Comparison of ENCODE assay signal across 22 cellular contexts in genomic region chr6:136503303-136503702, GRCh38. TPM values are rescaled to one million over a fixed set of nuclear protein-coding genes. Genes with fewer than 3 reads are reported as not detected.
DNase-seq lines count a peak whose midpoint lies in the region; ATAC-seq and TF ChIP-seq lines count a peak whose summit lies in the region.
"Had no signal": no experiment of that assay in that cellular context is flagged by ENCODE, and none has a peak within 500 bp of the region (broad histone marks: within the 10 kb centered on the region; RNA-seq: fewer than 3 reads in every experiment).

No MANE protein-coding gene starts in this region.

- H3K9me3 ChIP-seq in HUES6 (ENCODE audit: control insufficient read depth, insufficient read depth, low read depth, low read length) (no peaks in the 10 kb centered on the region), SK-N-MC (ENCODE audit: low read depth, low read length) (no peaks in the 10 kb centered on the region)
- H3K9me3 ChIP-seq: SJCRH30 had no signal

- H3K9me3 Mint-ChIP-seq in endothelial cell (ENCODE audit: unreplicated experiment) (no peaks in the 10 kb centered on the region), progenitor cell of endocrine pancreas (ENCODE audit: low read depth) (no peaks in the 10 kb centered on the region)
- H3K9me3 Mint-ChIP-seq: activated naive CD8-positive, alpha-beta T cell treated with anti-CD3 and anti-CD28 coated beads for 36 hours; activated T-helper 1 cell treated with anti-CD3 and anti-CD28 coated beads, Interleukin-12 subunit alpha, Interleukin-12 subunit beta, Interleukin-2, Interleukin-4 antibody, amounts not matched to agents 30 ng/mL and 10 ng/mL and 1 ng/mL, durations not matched to agents 14 hours and 24 hours and 36 hours; natural killer cell had no signal

- no peak overlapping the region for H3K9ac ChIP-seq in HUES6 (ENCODE audit: low read length)
- no peak overlapping the region for H3K9ac ChIP-seq in SK-N-MC (ENCODE audit: insufficient read length)
- H3K9ac ChIP-seq: KMS-11 had no signal

- H3K27me3 Mint-ChIP-seq in endothelial cell (ENCODE audit: unreplicated experiment) (no peaks in the 10 kb centered on the region), progenitor cell of endocrine pancreas (no peaks in the 10 kb centered on the region)

- H3K27ac Mint-ChIP-seq in endothelial cell (ENCODE audit: unreplicated experiment) (peak overlapping the region; percentile 72), progenitor cell of endocrine pancreas (peak overlapping the region; percentile 89)
- H3K27ac Mint-ChIP-seq: activated naive CD8-positive, alpha-beta T cell treated with anti-CD3 and anti-CD28 coated beads for 36 hours; activated T-helper 1 cell treated with anti-CD3 and anti-CD28 coated beads, Interleukin-12 subunit alpha, Interleukin-12 subunit beta, Interleukin-2, Interleukin-4 antibody, amounts not matched to agents 30 ng/mL and 10 ng/mL and 1 ng/mL, durations not matched to agents 14 hours and 24 hours and 36 hours; natural killer cell had no signal

- H3K4me1 Mint-ChIP-seq in endothelial cell (ENCODE audit: unreplicated experiment), result peaks cover 21% of the 10 kb centered on the region
- H3K4me1 Mint-ChIP-seq in progenitor cell of endocrine pancreas (ENCODE audit: low read depth), result peaks cover 17% of the 10 kb centered on the region
- H3K4me1 Mint-ChIP-seq: activated naive CD8-positive, alpha-beta T cell treated with anti-CD3 and anti-CD28 coated beads for 36 hours; natural killer cell had no signal

- ATAC-seq in SK-N-SH treated with all-trans-retinoic acid at 6 μM for 48 hours, result no peak
- ATAC-seq: natural killer cell had no signal

- peak overlapping the region; percentile 54 for H3K27ac ChIP-seq in HUES6 (ENCODE audit: low read depth, low read length)
- H3K27ac ChIP-seq in SK-N-MC, result peak overlapping the region; percentile 78; the same call in 1 of the 2 replicates
- H3K27ac ChIP-seq: coronary artery, HL-60, KMS-11, SJCRH30 had no signal

- peaks cover 59% of the 10 kb centered on the region for H3K4me1 ChIP-seq in HUES6 (ENCODE audit: control insufficient read depth, insufficient read depth, low read length)
- H3K4me1 ChIP-seq: SJCRH30 had no signal

- H3K36me3 ChIP-seq in HUES6 (ENCODE audit: control insufficient read depth, insufficient read depth, low read length), result no peaks in the 10 kb centered on the region
- H3K36me3 ChIP-seq in SK-N-MC (ENCODE audit: insufficient read depth, low read length), result no peaks in the 10 kb centered on the region
- H3K36me3 ChIP-seq: SJCRH30 had no signal

- TF ChIP-seq CTCF in endothelial cell (IDR thresholded peaks at IDR 0.05; ENCODE audit: unreplicated experiment), result no peak
- TF ChIP-seq CTCF in progenitor cell of endocrine pancreas (IDR thresholded peaks at IDR 0.05; ENCODE audit: unreplicated experiment), result no peak

- no peak overlapping the region for H3K4me3 Mint-ChIP-seq in endothelial cell (ENCODE audit: unreplicated experiment)
- H3K4me3 Mint-ChIP-seq in progenitor cell of endocrine pancreas (ENCODE audit: low read depth), result no peak overlapping the region
- H3K4me3 Mint-ChIP-seq: activated naive CD8-positive, alpha-beta T cell treated with anti-CD3 and anti-CD28 coated beads for 36 hours; activated T-helper 1 cell treated with anti-CD3 and anti-CD28 coated beads, Interleukin-12 subunit alpha, Interleukin-12 subunit beta, Interleukin-2, Interleukin-4 antibody, amounts not matched to agents 30 ng/mL and 10 ng/mL and 1 ng/mL, durations not matched to agents 14 hours and 24 hours and 36 hours; natural killer cell had no signal

- DNase-seq in SK-N-MC (ENCODE audit: low read depth, low spot score), result no peak
- peak; percentile 5 for DNase-seq in endothelial cell (ENCODE audit: low spot score)
- DNase-seq in progenitor cell of endocrine pancreas (ENCODE audit: low spot score, unreplicated experiment), result no peak
- no peak for DNase-seq in SKM-1 (lab: John Stamatoyannopoulos, UW; ENCODE audit: unreplicated experiment)
- DNase-seq in GM19240 (ENCODE audit: insufficient read length, low spot score), result no peak
- no peak for DNase-seq in effector CD4-positive, alpha-beta T cell
- DNase-seq: activated naive CD8-positive, alpha-beta T cell treated with anti-CD3 and anti-CD28 coated beads for 36 hours; COR-L47; HCEC 1CT; mesenchymal stem cell; natural killer cell; NCI-H1105; SJCRH30; stimulated activated CD4-positive, alpha-beta T cell treated with anti-CD3 and anti-CD28 coated beads, Interleukin-4, amount 100 ng/mL, for 24 hours; T-helper 2 cell had no signal

- H3K4me3 ChIP-seq in HUES6 (ENCODE audit: low read depth, low read length), result 0 out of 2 replicates have a peak overlapping the region, but pooled peaks have one; percentile 9
- peak overlapping the region; percentile 33; the same call in 1 of the 2 replicates for H3K4me3 ChIP-seq in SK-N-MC
- H3K4me3 ChIP-seq: coronary artery, SJCRH30, smooth muscle cell had no signal

- no peaks in the 10 kb centered on the region for H3K27me3 ChIP-seq in HUES6 (ENCODE audit: control insufficient read depth, insufficient read depth, low read length)
- H3K27me3 ChIP-seq: SJCRH30 had no signal

- H3K36me3 Mint-ChIP-seq in endothelial cell (ENCODE audit: low read depth, unreplicated experiment) (no peaks in the 10 kb centered on the region), progenitor cell of endocrine pancreas (ENCODE audit: insufficient read depth) (peaks cover 7% of the 10 kb centered on the region)
- H3K36me3 Mint-ChIP-seq: activated naive CD8-positive, alpha-beta T cell treated with anti-CD3 and anti-CD28 coated beads for 36 hours; natural killer cell had no signal

TF ChIP-seq in SK-N-SH treated with all-trans-retinoic acid at 6 μM for 48 hours, 23 proteins besides CTCF, POLR2A, EP300 and RAD21 (continues in another document):
- TF ChIP-seq BACH2 (CRISPR knock-in tag; IDR thresholded peaks at IDR 0.05; ENCODE audit: borderline replicate concordance) (no peak), CSRNP3 (CRISPR knock-in tag; IDR thresholded peaks at IDR 0.05) (no peak), ZFP3 (CRISPR knock-in tag; IDR thresholded peaks at IDR 0.05) (no peak), CREB5 (CRISPR knock-in tag; IDR thresholded peaks at IDR 0.05; ENCODE audit: low read depth) (no peak), ZNF70 (CRISPR knock-in tag; IDR thresholded peaks at IDR 0.05) (no peak), TOX (CRISPR knock-in tag; IDR thresholded peaks at IDR 0.05; ENCODE audit: borderline replicate concordance) (no peak), TSHZ2 (CRISPR knock-in tag; IDR thresholded peaks at IDR 0.05) (no peak), ARNTL (CRISPR knock-in tag; IDR thresholded peaks at IDR 0.05; ENCODE audit: borderline replicate concordance, low read depth) (no peak), ZNF8 (CRISPR knock-in tag; IDR thresholded peaks at IDR 0.05) (no peak), ZFP30 (CRISPR knock-in tag; IDR thresholded peaks at IDR 0.05) (no peak)

RNA-seq across cellular contexts. Expression of gene MAP7, which starts 46.9 kb away (rescaled TPM):
- total RNA-seq in endothelial cell (ENCODE audit: unreplicated experiment) (1.3 TPM), progenitor cell of endocrine pancreas (90.3 and 101 TPM in 2 replicates)

Comparison
In these comparisons a context has a peak if more than half of its experiments do, and no peak if none do; other contexts are left out.
1. RNA of gene MAP7, which starts 46.9 kb away (total RNA-seq): 90.3 to 101 TPM in progenitor cell of endocrine pancreas; 1.3 TPM in endothelial cell (single experiment); every median in the first group is over 10 times any median in the second.